ENCODE assay signal across 1 cellular context in genomic region chr7:101985646-101986199, GRCh38.
TF ChIP-seq lines count a peak whose summit lies in the region.

No MANE protein-coding gene starts in this region.

TF ChIP-seq in WTC11, 78 proteins besides CTCF, POLR2A, EP300 and RAD21 (continued from another document):
- TF ChIP-seq, protein P1, sequence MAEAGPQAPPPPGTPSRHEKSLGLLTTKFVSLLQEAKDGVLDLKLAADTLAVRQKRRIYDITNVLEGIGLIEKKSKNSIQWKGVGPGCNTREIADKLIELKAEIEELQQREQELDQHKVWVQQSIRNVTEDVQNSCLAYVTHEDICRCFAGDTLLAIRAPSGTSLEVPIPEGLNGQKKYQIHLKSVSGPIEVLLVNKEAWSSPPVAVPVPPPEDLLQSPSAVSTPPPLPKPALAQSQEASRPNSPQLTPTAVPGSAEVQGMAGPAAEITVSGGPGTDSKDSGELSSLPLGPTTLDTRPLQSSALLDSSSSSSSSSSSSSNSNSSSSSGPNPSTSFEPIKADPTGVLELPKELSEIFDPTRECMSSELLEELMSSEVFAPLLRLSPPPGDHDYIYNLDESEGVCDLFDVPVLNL (CRISPR knock-in tag; IDR thresholded peaks at IDR 0.05; ENCODE audit: borderline replicate concordance, low read depth): no peak
